Comparison of ENCODE assay signal across 1 cellular context in the genomic region with DNA sequence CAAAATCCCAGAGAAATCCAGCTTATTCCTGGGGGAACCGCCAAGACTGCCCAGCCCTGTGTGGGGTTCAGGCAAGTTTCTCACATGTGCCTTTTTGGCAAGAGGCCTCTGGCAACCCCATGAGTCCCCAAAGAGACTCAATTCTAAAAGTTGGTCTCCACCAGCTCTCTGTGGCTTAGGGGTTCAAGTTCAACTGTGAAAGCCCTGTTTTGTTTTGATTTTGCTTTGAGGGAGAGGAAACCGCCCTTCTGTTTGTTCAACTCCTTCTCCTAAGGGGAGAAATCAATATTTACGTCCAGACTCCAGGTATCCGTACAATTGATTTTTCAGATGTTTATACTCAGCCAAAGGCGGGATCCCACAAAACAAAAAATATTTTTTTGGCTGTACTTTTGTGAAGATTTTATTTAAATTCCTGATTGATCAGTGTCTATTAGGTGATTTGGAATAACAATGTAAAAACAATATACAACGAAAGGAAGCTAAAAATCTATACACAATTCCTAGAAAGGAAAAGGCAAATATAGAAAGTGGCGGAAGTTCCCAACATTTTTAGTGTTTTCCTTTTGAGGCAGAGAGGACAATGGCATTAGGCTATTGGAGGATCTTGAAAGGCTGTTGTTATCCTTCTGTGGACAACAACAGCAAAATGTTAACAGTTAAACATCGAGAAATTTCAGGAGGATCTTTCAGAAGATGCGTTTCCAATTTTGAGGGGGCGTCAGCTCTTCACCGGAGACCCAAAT.
TF ChIP-seq lines count a peak whose summit lies in the region.

No MANE protein-coding gene starts in this region.

TF ChIP-seq in K562, 482 proteins besides CTCF, POLR2A, EP300 and RAD21 (continued from another document and continues in another):
- TF ChIP-seq, protein P1, sequence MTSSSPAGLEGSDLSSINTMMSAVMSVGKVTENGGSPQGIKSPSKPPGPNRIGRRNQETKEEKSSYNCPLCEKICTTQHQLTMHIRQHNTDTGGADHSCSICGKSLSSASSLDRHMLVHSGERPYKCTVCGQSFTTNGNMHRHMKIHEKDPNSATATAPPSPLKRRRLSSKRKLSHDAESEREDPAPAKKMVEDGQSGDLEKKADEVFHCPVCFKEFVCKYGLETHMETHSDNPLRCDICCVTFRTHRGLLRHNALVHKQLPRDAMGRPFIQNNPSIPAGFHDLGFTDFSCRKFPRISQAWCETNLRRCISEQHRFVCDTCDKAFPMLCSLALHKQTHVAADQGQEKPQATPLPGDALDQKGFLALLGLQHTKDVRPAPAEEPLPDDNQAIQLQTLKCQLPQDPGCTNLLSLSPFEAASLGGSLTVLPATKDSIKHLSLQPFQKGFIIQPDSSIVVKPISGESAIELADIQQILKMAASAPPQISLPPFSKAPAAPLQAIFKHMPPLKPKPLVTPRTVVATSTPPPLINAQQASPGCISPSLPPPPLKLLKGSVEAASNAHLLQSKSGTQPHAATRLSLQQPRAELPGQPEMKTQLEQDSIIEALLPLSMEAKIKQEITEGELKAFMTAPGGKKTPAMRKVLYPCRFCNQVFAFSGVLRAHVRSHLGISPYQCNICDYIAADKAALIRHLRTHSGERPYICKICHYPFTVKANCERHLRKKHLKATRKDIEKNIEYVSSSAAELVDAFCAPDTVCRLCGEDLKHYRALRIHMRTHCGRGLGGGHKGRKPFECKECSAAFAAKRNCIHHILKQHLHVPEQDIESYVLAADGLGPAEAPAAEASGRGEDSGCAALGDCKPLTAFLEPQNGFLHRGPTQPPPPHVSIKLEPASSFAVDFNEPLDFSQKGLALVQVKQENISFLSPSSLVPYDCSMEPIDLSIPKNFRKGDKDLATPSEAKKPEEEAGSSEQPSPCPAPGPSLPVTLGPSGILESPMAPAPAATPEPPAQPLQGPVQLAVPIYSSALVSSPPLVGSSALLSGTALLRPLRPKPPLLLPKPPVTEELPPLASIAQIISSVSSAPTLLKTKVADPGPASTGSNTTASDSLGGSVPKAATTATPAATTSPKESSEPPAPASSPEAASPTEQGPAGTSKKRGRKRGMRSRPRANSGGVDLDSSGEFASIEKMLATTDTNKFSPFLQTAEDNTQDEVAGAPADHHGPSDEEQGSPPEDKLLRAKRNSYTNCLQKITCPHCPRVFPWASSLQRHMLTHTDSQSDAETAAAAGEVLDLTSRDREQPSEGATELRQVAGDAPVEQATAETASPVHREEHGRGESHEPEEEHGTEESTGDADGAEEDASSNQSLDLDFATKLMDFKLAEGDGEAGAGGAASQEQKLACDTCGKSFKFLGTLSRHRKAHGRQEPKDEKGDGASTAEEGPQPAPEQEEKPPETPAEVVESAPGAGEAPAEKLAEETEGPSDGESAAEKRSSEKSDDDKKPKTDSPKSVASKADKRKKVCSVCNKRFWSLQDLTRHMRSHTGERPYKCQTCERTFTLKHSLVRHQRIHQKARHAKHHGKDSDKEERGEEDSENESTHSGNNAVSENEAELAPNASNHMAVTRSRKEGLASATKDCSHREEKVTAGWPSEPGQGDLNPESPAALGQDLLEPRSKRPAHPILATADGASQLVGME (CRISPR knock-in tag; IDR thresholded peaks at IDR 0.05), result no peak
- no peak for TF ChIP-seq ZNF717 (CRISPR knock-in tag; IDR thresholded peaks at IDR 0.05)
- TF ChIP-seq CC2D1A (IDR thresholded peaks at IDR 0.05), result no peak
- 0 out of 2 replicates have a peak, but pooled peaks have one; percentile 14 for TF ChIP-seq DIDO1 (tag; IDR thresholded peaks at IDR 0.05; ENCODE audit: low read depth)
- TF ChIP-seq, protein P2, sequence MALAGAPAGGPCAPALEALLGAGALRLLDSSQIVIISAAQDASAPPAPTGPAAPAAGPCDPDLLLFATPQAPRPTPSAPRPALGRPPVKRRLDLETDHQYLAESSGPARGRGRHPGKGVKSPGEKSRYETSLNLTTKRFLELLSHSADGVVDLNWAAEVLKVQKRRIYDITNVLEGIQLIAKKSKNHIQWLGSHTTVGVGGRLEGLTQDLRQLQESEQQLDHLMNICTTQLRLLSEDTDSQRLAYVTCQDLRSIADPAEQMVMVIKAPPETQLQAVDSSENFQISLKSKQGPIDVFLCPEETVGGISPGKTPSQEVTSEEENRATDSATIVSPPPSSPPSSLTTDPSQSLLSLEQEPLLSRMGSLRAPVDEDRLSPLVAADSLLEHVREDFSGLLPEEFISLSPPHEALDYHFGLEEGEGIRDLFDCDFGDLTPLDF (CRISPR knock-in tag; IDR thresholded peaks at IDR 0.05), result no peak
- no peak for TF ChIP-seq CBX3 (IDR thresholded peaks at IDR 0.05; ENCODE audit: borderline replicate concordance in 1 of 2, low read length in 2 of 2)
- no peak for TF ChIP-seq XRCC5 (IDR thresholded peaks at IDR 0.05; ENCODE audit: low read depth, low read length)
- TF ChIP-seq CXXC5 (CRISPR knock-in tag; IDR thresholded peaks at IDR 0.05), result no peak
- TF ChIP-seq, protein P3, sequence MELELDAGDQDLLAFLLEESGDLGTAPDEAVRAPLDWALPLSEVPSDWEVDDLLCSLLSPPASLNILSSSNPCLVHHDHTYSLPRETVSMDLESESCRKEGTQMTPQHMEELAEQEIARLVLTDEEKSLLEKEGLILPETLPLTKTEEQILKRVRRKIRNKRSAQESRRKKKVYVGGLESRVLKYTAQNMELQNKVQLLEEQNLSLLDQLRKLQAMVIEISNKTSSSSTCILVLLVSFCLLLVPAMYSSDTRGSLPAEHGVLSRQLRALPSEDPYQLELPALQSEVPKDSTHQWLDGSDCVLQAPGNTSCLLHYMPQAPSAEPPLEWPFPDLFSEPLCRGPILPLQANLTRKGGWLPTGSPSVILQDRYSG (tag; conservative IDR thresholded peaks at IDR 0.05; ENCODE audit: low read depth), result peak; percentile 76
- TF ChIP-seq, protein P4, sequence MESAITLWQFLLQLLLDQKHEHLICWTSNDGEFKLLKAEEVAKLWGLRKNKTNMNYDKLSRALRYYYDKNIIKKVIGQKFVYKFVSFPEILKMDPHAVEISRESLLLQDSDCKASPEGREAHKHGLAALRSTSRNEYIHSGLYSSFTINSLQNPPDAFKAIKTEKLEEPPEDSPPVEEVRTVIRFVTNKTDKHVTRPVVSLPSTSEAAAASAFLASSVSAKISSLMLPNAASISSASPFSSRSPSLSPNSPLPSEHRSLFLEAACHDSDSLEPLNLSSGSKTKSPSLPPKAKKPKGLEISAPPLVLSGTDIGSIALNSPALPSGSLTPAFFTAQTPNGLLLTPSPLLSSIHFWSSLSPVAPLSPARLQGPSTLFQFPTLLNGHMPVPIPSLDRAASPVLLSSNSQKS (CRISPR knock-in tag; IDR thresholded peaks at IDR 0.05), result no peak
- peak; percentile 10 for TF ChIP-seq HDAC3 (IDR thresholded peaks at IDR 0.05; ENCODE audit: borderline replicate concordance, partially characterized antibody)
- TF ChIP-seq CBX8 (IDR thresholded peaks at IDR 0.05; ENCODE audit: borderline replicate concordance, extremely low read depth, low read depth, low read length, poor library complexity, severe bottlenecking), result no peak
- no peak for TF ChIP-seq ZFX (CRISPR knock-in tag; IDR thresholded peaks at IDR 0.05)
- no peak for TF ChIP-seq ZBTB17 (CRISPR knock-in tag; IDR thresholded peaks at IDR 0.05)
- TF ChIP-seq L3MBTL2 (IDR thresholded peaks at IDR 0.05), result no peak
- no peak for TF ChIP-seq NR2F6 (CRISPR knock-in tag; IDR thresholded peaks at IDR 0.05)
- TF ChIP-seq, protein P5, sequence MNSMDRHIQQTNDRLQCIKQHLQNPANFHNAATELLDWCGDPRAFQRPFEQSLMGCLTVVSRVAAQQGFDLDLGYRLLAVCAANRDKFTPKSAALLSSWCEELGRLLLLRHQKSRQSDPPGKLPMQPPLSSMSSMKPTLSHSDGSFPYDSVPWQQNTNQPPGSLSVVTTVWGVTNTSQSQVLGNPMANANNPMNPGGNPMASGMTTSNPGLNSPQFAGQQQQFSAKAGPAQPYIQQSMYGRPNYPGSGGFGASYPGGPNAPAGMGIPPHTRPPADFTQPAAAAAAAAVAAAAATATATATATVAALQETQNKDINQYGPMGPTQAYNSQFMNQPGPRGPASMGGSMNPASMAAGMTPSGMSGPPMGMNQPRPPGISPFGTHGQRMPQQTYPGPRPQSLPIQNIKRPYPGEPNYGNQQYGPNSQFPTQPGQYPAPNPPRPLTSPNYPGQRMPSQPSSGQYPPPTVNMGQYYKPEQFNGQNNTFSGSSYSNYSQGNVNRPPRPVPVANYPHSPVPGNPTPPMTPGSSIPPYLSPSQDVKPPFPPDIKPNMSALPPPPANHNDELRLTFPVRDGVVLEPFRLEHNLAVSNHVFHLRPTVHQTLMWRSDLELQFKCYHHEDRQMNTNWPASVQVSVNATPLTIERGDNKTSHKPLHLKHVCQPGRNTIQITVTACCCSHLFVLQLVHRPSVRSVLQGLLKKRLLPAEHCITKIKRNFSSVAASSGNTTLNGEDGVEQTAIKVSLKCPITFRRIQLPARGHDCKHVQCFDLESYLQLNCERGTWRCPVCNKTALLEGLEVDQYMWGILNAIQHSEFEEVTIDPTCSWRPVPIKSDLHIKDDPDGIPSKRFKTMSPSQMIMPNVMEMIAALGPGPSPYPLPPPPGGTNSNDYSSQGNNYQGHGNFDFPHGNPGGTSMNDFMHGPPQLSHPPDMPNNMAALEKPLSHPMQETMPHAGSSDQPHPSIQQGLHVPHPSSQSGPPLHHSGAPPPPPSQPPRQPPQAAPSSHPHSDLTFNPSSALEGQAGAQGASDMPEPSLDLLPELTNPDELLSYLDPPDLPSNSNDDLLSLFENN (IDR thresholded peaks at IDR 0.05; ENCODE audit: low read depth in 2 of 2, low read length in 2 of 2), result no peak
- no peak for TF ChIP-seq ZZZ3 (IDR thresholded peaks at IDR 0.05)
- TF ChIP-seq, protein P6, sequence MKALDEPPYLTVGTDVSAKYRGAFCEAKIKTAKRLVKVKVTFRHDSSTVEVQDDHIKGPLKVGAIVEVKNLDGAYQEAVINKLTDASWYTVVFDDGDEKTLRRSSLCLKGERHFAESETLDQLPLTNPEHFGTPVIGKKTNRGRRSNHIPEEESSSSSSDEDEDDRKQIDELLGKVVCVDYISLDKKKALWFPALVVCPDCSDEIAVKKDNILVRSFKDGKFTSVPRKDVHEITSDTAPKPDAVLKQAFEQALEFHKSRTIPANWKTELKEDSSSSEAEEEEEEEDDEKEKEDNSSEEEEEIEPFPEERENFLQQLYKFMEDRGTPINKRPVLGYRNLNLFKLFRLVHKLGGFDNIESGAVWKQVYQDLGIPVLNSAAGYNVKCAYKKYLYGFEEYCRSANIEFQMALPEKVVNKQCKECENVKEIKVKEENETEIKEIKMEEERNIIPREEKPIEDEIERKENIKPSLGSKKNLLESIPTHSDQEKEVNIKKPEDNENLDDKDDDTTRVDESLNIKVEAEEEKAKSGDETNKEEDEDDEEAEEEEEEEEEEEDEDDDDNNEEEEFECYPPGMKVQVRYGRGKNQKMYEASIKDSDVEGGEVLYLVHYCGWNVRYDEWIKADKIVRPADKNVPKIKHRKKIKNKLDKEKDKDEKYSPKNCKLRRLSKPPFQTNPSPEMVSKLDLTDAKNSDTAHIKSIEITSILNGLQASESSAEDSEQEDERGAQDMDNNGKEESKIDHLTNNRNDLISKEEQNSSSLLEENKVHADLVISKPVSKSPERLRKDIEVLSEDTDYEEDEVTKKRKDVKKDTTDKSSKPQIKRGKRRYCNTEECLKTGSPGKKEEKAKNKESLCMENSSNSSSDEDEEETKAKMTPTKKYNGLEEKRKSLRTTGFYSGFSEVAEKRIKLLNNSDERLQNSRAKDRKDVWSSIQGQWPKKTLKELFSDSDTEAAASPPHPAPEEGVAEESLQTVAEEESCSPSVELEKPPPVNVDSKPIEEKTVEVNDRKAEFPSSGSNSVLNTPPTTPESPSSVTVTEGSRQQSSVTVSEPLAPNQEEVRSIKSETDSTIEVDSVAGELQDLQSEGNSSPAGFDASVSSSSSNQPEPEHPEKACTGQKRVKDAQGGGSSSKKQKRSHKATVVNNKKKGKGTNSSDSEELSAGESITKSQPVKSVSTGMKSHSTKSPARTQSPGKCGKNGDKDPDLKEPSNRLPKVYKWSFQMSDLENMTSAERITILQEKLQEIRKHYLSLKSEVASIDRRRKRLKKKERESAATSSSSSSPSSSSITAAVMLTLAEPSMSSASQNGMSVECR (CRISPR knock-in tag; IDR thresholded peaks at IDR 0.05), result no peak
- no peak for TF ChIP-seq SMAD2 (IDR thresholded peaks at IDR 0.05; ENCODE audit: low read depth, low read length)
- TF ChIP-seq, protein P7, sequence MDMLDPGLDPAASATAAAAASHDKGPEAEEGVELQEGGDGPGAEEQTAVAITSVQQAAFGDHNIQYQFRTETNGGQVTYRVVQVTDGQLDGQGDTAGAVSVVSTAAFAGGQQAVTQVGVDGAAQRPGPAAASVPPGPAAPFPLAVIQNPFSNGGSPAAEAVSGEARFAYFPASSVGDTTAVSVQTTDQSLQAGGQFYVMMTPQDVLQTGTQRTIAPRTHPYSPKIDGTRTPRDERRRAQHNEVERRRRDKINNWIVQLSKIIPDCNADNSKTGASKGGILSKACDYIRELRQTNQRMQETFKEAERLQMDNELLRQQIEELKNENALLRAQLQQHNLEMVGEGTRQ (CRISPR knock-in tag; IDR thresholded peaks at IDR 0.05), result no peak
- TF ChIP-seq ZNF507 (tag; conservative IDR thresholded peaks at IDR 0.05), result no peak
- TF ChIP-seq, protein P8, sequence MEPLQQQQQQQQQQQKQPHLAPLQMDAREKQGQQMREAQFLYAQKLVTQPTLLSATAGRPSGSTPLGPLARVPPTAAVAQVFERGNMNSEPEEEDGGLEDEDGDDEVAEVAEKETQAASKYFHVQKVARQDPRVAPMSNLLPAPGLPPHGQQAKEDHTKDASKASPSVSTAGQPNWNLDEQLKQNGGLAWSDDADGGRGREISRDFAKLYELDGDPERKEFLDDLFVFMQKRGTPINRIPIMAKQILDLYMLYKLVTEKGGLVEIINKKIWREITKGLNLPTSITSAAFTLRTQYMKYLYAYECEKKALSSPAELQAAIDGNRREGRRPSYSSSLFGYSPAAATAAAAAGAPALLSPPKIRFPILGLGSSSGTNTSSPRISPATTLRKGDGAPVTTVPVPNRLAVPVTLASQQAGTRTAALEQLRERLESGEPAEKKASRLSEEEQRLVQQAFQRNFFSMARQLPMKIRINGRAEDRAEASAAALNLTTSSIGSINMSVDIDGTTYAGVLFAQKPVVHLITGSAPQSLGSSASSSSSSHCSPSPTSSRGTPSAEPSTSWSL (CRISPR knock-in tag; IDR thresholded peaks at IDR 0.05; ENCODE audit: borderline replicate concordance), result no peak
- no peak for TF ChIP-seq RUNX1 (IDR thresholded peaks at IDR 0.05; ENCODE audit: low read depth)
- no peak for TF ChIP-seq RBM17 (IDR thresholded peaks at IDR 0.05; ENCODE audit: borderline replicate concordance, low read depth, low read length)
- no peak for TF ChIP-seq HEY1 (CRISPR knock-in tag; IDR thresholded peaks at IDR 0.05; ENCODE audit: borderline replicate concordance)
- 0 out of 2 replicates have a peak, but pooled peaks have one; percentile 6 for TF ChIP-seq GABPA (tag; conservative IDR thresholded peaks at IDR 0.05; ENCODE audit: low read depth)
- no peak for TF ChIP-seq XRCC3 (IDR thresholded peaks at IDR 0.05)
- TF ChIP-seq, protein P9, sequence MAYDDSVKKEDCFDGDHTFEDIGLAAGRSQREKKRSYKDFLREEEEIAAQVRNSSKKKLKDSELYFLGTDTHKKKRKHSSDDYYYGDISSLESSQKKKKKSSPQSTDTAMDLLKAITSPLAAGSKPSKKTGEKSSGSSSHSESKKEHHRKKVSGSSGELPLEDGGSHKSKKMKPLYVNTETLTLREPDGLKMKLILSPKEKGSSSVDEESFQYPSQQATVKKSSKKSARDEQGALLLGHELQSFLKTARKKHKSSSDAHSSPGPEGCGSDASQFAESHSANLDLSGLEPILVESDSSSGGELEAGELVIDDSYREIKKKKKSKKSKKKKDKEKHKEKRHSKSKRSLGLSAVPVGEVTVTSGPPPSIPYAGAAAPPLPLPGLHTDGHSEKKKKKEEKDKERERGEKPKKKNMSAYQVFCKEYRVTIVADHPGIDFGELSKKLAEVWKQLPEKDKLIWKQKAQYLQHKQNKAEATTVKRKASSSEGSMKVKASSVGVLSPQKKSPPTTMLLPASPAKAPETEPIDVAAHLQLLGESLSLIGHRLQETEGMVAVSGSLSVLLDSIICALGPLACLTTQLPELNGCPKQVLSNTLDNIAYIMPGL (CRISPR knock-in tag; IDR thresholded peaks at IDR 0.05), result no peak
- no peak for TF ChIP-seq ZNF3 (CRISPR knock-in tag; IDR thresholded peaks at IDR 0.05)
- TF ChIP-seq NFATC3 (IDR thresholded peaks at IDR 0.05), result peak; percentile 15; the same call in 1 of the 2 replicates
